Comparison of ENCODE assay signal across 21 cellular contexts in the genomic region with DNA sequence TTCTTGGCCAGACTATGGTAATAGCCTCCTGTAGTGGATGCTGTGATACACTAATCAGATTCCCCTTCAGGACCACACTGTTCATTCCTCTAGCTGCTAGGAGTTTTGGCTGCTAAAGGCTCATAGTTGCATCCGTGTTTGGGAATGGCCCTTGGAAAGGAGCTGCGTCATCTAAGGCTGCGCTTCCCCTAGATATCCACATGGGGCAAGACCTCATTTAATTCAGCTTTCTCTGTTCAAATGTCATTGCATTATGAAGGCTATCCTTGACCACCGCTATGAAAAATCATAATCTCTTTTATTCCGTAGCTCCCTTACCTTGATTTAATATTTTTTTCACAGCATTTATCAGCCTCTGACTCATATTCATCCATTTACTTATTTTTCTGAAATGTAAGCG.
DNase-seq lines count a peak whose midpoint lies in the region; ATAC-seq, FAIRE-seq and TF ChIP-seq lines count a peak whose summit lies in the region.
"Had no signal": no experiment of that assay in that cellular context is flagged by ENCODE, and none has a peak within 500 bp of the region (broad histone marks: within the 10 kb centered on the region; RNA-seq: fewer than 3 reads in every experiment).

No MANE protein-coding gene starts in this region.

- H3K27ac ChIP-seq in GM23338 (ENCODE audit: low read depth) = no peak overlapping the region
- no peak overlapping the region for H3K27ac ChIP-seq in K562 (ENCODE audit: extremely low read depth, low read depth, low read length)
- no peak overlapping the region for H3K27ac ChIP-seq in osteoblast (ENCODE audit: low read depth, low read length)
- H3K27ac ChIP-seq in CD8-positive, alpha-beta memory T cell (ENCODE audit: low read depth, low read length) = no peak overlapping the region
- H3K27ac ChIP-seq: dorsolateral prefrontal cortex, KMS-11, PC-9, psoas muscle, upper lobe of left lung had no signal

- H3K9me1 ChIP-seq in K562 (ENCODE audit: control insufficient read depth, insufficient read depth, low read length) = no peaks in the 10 kb centered on the region

- H3F3A ChIP-seq in GM23338 (replicated peaks; ENCODE audit: low read depth) = no peaks in the 10 kb centered on the region

- H3K27ac Mint-ChIP-seq in GM23338 = no peak overlapping the region
- no peak overlapping the region for H3K27ac Mint-ChIP-seq in CD8-positive, alpha-beta memory T cell

- H3K4me3 ChIP-seq in GM23338 = no peak overlapping the region
- H3K4me3 ChIP-seq in K562 = no peak overlapping the region
- no peak overlapping the region for H3K4me3 ChIP-seq in osteoblast (ENCODE audit: insufficient read depth, low read length)
- H3K4me3 ChIP-seq in CD8-positive, alpha-beta memory T cell (ENCODE audit: low read length) = no peak overlapping the region
- H3K4me3 ChIP-seq: dorsolateral prefrontal cortex, PC-9, psoas muscle, upper lobe of left lung had no signal

- no peak for TF ChIP-seq EP300 in K562 (IDR thresholded peaks at IDR 0.05; ENCODE audit: low read length)

- H3K79me2 ChIP-seq in GM23338 (replicated peaks; ENCODE audit: insufficient read depth) (no peaks in the 10 kb centered on the region), K562 (ENCODE audit: control insufficient read depth, insufficient read depth, low read length) (no peaks in the 10 kb centered on the region), osteoblast (ENCODE audit: insufficient read depth, low read length) (no peaks in the 10 kb centered on the region)

- BruUV-seq in K562 (replicated peaks; lab: Mats Ljungman, UMichigan) = no TSS peak

- H3K9me2 ChIP-seq in GM23338 (ENCODE audit: insufficient read depth) = peaks cover 17% of the 10 kb centered on the region

- H3K4me1 ChIP-seq in GM23338 (ENCODE audit: insufficient read depth) = no peaks in the 10 kb centered on the region
- H3K4me1 ChIP-seq in K562 (replicated peaks in 1 of 2; ENCODE audit: control insufficient read depth in 2 of 2, insufficient read depth in 2 of 2, low read length in 2 of 2) = no peaks in the 10 kb centered on the region
- no peaks in the 10 kb centered on the region for H3K4me1 ChIP-seq in osteoblast (ENCODE audit: insufficient read depth, low read length)
- H3K4me1 ChIP-seq in CD8-positive, alpha-beta memory T cell (ENCODE audit: insufficient read depth, low read length) = no peaks in the 10 kb centered on the region
- H3K4me1 ChIP-seq: Caco-2, psoas muscle, upper lobe of left lung had no signal

- DNase-seq in GM23338 (ENCODE audit: low spot score) = peak; percentile 61
- peak; percentile 21 for DNase-seq in NCI-H69 (lab: John Stamatoyannopoulos, UW)
- DNase-seq in K562 (ENCODE audit: extremely low read depth in 1 of 4, low spot score in 3 of 4) = peak in 2 of 4 experiments; percentile 10 to 12
- no peak for DNase-seq in osteoblast (ENCODE audit: insufficient read length, low spot score, missing footprints)
- DNase-seq in SKM-1 treated with dmso at 0.1 percent for 144 hours (lab: John Stamatoyannopoulos, UW; ENCODE audit: unreplicated experiment) = no peak
- no peak for DNase-seq in CD8-positive, alpha-beta memory T cell
- DNase-seq: activated CD8-positive, alpha-beta memory T cell treated with anti-CD3 and anti-CD28 coated beads, Interleukin-2, amount 50 U/mL, for 4 hours; activated gamma-delta T cell treated with Interleukin-2 at 50 U/mL for 16 hours; dorsolateral prefrontal cortex; NCI-H1092; NCI-H2081 treated with DMSO at 0.1 percent for 48 hours; NCI-H510A treated with DMSO at 0.1 percent for 48 hours; PC-9; psoas muscle; small intestine; stimulated activated CD4-positive, alpha-beta T cell treated with anti-CD3 and anti-CD28 coated beads, Interleukin-2, amount 100 ng/mL, for 48 hours; upper lobe of left lung had no signal

- H3K4me3 Mint-ChIP-seq in GM23338 = no peak overlapping the region
- H3K4me3 Mint-ChIP-seq in CD8-positive, alpha-beta memory T cell = no peak overlapping the region

- H3K27me3 ChIP-seq in GM23338 (ENCODE audit: insufficient read depth) (no peaks in the 10 kb centered on the region), K562 (ENCODE audit: control insufficient read depth in 2 of 2, insufficient read depth in 2 of 2, low read length in 2 of 2) (no peaks in the 10 kb centered on the region), osteoblast (ENCODE audit: insufficient read depth, low read length) (no peaks in the 10 kb centered on the region)
- H3K27me3 ChIP-seq in CD8-positive, alpha-beta memory T cell (ENCODE audit: insufficient read depth, low read length, poor library complexity, severe bottlenecking) = no peaks in the 10 kb centered on the region
- H3K27me3 ChIP-seq: dorsolateral prefrontal cortex, upper lobe of left lung had no signal

- FAIRE-seq in K562 (lab: Jason Lieb, UNC) = no peak
- FAIRE-seq: small intestine had no signal

- H3K9me3 ChIP-seq in K562 (replicated peaks; ENCODE audit: control insufficient read depth, insufficient read depth, low read depth, low read length) = no peaks in the 10 kb centered on the region
- H3K9me3 ChIP-seq in osteoblast (ENCODE audit: low read depth, low read length) = no peaks in the 10 kb centered on the region
- H3K9me3 ChIP-seq in CD8-positive, alpha-beta memory T cell (ENCODE audit: low read length) = no peaks in the 10 kb centered on the region
- H3K9me3 ChIP-seq: Caco-2, psoas muscle, upper lobe of left lung had no signal

- H3K4me2 ChIP-seq in GM23338 (no peak overlapping the region), K562 (ENCODE audit: insufficient read depth, low read length) (no peak overlapping the region), osteoblast (ENCODE audit: insufficient read depth, low read length) (no peak overlapping the region)
- H3K4me2 ChIP-seq: KMS-11, PC-9 had no signal

- no peaks in the 10 kb centered on the region for H3K9me3 Mint-ChIP-seq in GM23338
- peaks cover 0 to 2% (median 0%) of the 10 kb centered on the region in 5 donors for H3K9me3 Mint-ChIP-seq in CD8-positive, alpha-beta memory T cell

- under 1% methylated on average over 6 of the region's 6 CpGs for WGBS in K562 (ENCODE audit: insufficient coverage, low coverage, missing lambda C conversion rate)

- H3K36me3 ChIP-seq in GM23338 (ENCODE audit: insufficient read depth) (no peaks in the 10 kb centered on the region; the same call in 1 of the 2 replicates), K562 (ENCODE audit: control insufficient read depth, insufficient read depth, low read length) (no peaks in the 10 kb centered on the region), osteoblast (ENCODE audit: insufficient read depth, low read length) (no peaks in the 10 kb centered on the region)
- H3K36me3 ChIP-seq in CD8-positive, alpha-beta memory T cell (ENCODE audit: insufficient read depth, low read length) = no peaks in the 10 kb centered on the region
- H3K36me3 ChIP-seq: upper lobe of left lung had no signal

- POLR2A ChIA-PET in K562 (lab: Yijun Ruan, JAX) = interaction anchor here (0.6 to 0.8 kb wide), 3 partner anchors 13 to 45 kb away, joined by 3 read pairs; no protein-coding TSS in a partner anchor
- POLR2A ChIA-PET in CD8-positive, alpha-beta memory T cell (lab: Charles Lee) = no interaction called here

- no peaks in the 10 kb centered on the region for H3K36me3 Mint-ChIP-seq in GM23338 (ENCODE audit: low read depth)
- H3K36me3 Mint-ChIP-seq in CD8-positive, alpha-beta memory T cell = peaks cover 0 to 2% (median 0%) of the 10 kb centered on the region in 3 donors

- TF ChIP-seq POLR2A in K562 (conservative IDR thresholded peaks at IDR 0.05) = no peak

- no peaks in the 10 kb centered on the region for H3K27me3 Mint-ChIP-seq in GM23338 (ENCODE audit: insufficient read depth, low read depth, poor library complexity)
- H3K27me3 Mint-ChIP-seq in CD8-positive, alpha-beta memory T cell = peaks cover 8 to 28% of the 10 kb centered on the region in 2 donors

- peak; percentile 22 to 41; a peak in 3 of 4 replicates for TF ChIP-seq CTCF in GM23338 (conservative IDR thresholded peaks at IDR 0.05; ENCODE audit: low read depth in 2 of 2)
- peak in 2 of 3 experiments; percentile 23 to 30; a peak in 1 of 6 replicates for TF ChIP-seq CTCF in K562 (IDR thresholded peaks at IDR 0.05 in 2 of 3, conservative IDR thresholded peaks at IDR 0.05 in 1 of 3; ENCODE audit: insufficient read depth in 2 of 3, low read depth in 1 of 3, low read length in 3 of 3)
- TF ChIP-seq CTCF in osteoblast (IDR thresholded peaks at IDR 0.05; ENCODE audit: extremely low read depth, low read depth, low read length) = peak; percentile 9

- H4K20me1 ChIP-seq in GM23338 (replicated peaks; ENCODE audit: insufficient read depth) (no peaks in the 10 kb centered on the region), K562 (replicated peaks; ENCODE audit: control insufficient read depth, insufficient read depth, low read length) (no peaks in the 10 kb centered on the region), osteoblast (ENCODE audit: insufficient read depth, low read length) (no peaks in the 10 kb centered on the region)

- no peaks in the 10 kb centered on the region for H3K4me1 Mint-ChIP-seq in GM23338
- H3K4me1 Mint-ChIP-seq in CD8-positive, alpha-beta memory T cell = no peaks in the 10 kb centered on the region

- no peak overlapping the region for H3K9ac ChIP-seq in K562 (ENCODE audit: insufficient read depth in 1 of 2, low read depth in 2 of 2, low read length in 2 of 2)
- H3K9ac ChIP-seq: KMS-11 had no signal

- CTCF ChIA-PET in K562 (lab: Yijun Ruan, JAX; ENCODE audit: low intra/inter-chr PET ratio) = no interaction called here
- CTCF ChIA-PET in CD8-positive, alpha-beta memory T cell (lab: Charles Lee) = no interaction called here

- TF ChIP-seq RAD21 in K562 (CRISPR knock-in tag; conservative IDR thresholded peaks at IDR 0.05 in 1 of 2, IDR thresholded peaks at IDR 0.05 in 1 of 2) = no peak

- intact Hi-C loops in K562 (cut with micrococcal nuclease) = no loop called here

- in situ Hi-C loops in K562 (cut with MboI) = no loop called here

- ATAC-seq in GM23338 (peak; percentile 83), K562 (peak; percentile 75), HG02884 (IDR thresholded peaks at IDR 0.05; ENCODE audit: unreplicated experiment) (no peak)
- ATAC-seq: left lobe of liver, psoas muscle had no signal

- H2AFZ ChIP-seq in GM23338 = no peak overlapping the region
- H2AFZ ChIP-seq in K562 (ENCODE audit: low read depth, low read length) = no peak overlapping the region
- no peak overlapping the region for H2AFZ ChIP-seq in osteoblast (ENCODE audit: low read length)
- H2AFZ ChIP-seq: PC-9 had no signal

TF ChIP-seq in GM23338, 12 proteins besides CTCF, POLR2A, EP300 and RAD21 (continues in another document):
- TF ChIP-seq STAT1 (IDR thresholded peaks at IDR 0.05; ENCODE audit: unreplicated experiment) (no peak), CREB1 (CRISPR knock-in tag; IDR thresholded peaks at IDR 0.05; ENCODE audit: low read depth) (no peak), POLR2AphosphoS5 (IDR thresholded peaks at IDR 0.05; ENCODE audit: low read depth) (no peak)

TF ChIP-seq in K562, 482 proteins besides CTCF, POLR2A, EP300 and RAD21:
- TF ChIP-seq ZNF764 (CRISPR knock-in tag; IDR thresholded peaks at IDR 0.05; ENCODE audit: low read depth) (no peak), C11orf30 (IDR thresholded peaks at IDR 0.05; ENCODE audit: low read depth) (peak; percentile 7; the same call in 1 of the 2 replicates), MAFG (tag; conservative IDR thresholded peaks at IDR 0.05) (peak; percentile 48), NFE2 (IDR thresholded peaks at IDR 0.05; ENCODE audit: low read depth) (peak; percentile 78), FOXK1 (CRISPR knock-in tag; IDR thresholded peaks at IDR 0.05; ENCODE audit: borderline replicate concordance) (no peak)
TF ChIP-seq in K562: peak in this region for 3.

Comparison
In these comparisons a context has a peak if more than half of its experiments do, and no peak if none do; other contexts are left out.
1. DNase-seq: peak in GM23338 (single experiment) and NCI-H69 (single experiment); none in osteoblast (single experiment), SKM-1 treated with dmso at 0.1 percent for 144 hours (single experiment) and CD8-positive, alpha-beta memory T cell (0 of 5).
2. Peak in every context shown above with its lines, with median percentiles within 50 percentile points of each other: CTCF ChIP-seq.